Comparison of ENCODE assay signal across 18 cellular contexts in the genomic region with DNA sequence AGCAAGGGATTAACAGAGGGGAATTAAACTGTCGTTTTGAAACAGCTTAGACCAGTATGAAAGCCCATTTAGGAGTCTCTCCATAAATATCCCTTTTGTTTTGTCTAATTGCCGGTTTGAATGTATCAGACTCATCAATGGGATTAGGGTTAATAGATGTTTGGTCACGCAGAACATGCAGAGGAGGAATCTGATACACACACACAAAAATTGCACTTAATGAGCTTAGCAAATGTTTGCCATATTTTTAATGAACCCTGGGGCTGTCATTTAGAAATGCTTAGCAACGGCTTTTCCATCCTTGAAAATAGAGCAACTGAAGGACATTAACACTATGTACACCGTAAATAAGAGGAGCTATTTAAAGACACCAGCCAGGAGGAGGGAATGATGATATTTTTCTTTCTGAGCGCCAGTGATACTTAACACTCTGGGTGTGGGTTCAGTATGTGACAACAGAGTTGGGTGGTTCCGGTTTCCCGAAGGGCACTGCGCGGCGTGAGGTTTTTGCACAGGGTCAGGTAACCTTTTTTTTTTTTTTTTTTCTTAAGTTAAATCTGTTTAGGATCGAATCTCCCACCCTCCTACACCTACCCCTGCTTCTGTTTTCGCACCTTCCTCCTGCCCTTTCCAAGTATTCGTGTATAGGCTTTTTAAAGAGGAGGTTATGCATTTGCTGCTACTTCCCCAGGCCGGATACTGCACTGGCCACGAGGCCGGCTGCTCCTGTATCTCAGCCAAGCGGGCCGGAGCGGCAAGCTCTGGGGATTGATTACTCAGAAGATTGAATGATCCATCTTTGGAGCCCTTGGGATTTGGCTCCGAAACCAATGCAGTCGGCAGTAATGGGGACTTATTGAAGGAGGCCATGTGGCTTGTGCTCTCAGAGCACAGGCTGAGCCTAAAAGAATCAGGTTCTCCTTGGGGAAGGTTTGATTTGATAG.
DNase-seq lines count a peak whose midpoint lies in the region; ATAC-seq and TF ChIP-seq lines count a peak whose summit lies in the region.
"Had no signal": no experiment of that assay in that cellular context is flagged by ENCODE, and none has a peak within 500 bp of the region (broad histone marks: within the 10 kb centered on the region; RNA-seq: fewer than 3 reads in every experiment).

No MANE protein-coding gene starts in this region.

- in situ Hi-C loops in gastrocnemius medialis (cut with MboI; ENCODE audit: low sequenced_read_pairs in 4 of 4), result loop anchor here in 1 of 4 donors (10.0 kb wide), 1 partner anchor 88 kb away; no protein-coding TSS in a partner anchor

- H3K4me1 ChIP-seq in endodermal cell (ENCODE audit: control insufficient read depth, insufficient read depth, low read length), result peaks cover 5% of the 10 kb centered on the region
- H3K4me1 ChIP-seq in gastrocnemius medialis, result peaks cover 16 to 31% of the 10 kb centered on the region in 2 donors
- H3K4me1 ChIP-seq in gastroesophageal sphincter, result peaks cover 0 to 38% (median 6%) of the 10 kb centered on the region in 3 donors
- H3K4me1 ChIP-seq: breast epithelium, prostate gland had no signal

- H3K4me1 Mint-ChIP-seq in endodermal cell, result peaks cover 17% of the 10 kb centered on the region
- H3K4me1 Mint-ChIP-seq: activated naive CD4-positive, alpha-beta T cell treated with anti-CD3 and anti-CD28 coated beads, Interleukin-2, amount 50 U/mL, for 24 hours had no signal

- TF ChIP-seq POLR2A in gastrocnemius medialis (IDR thresholded peaks at IDR 0.05), result no peak
- TF ChIP-seq POLR2A in gastroesophageal sphincter (IDR thresholded peaks at IDR 0.05), result no peak

- no peak overlapping the region for H3K9ac ChIP-seq in endodermal cell (ENCODE audit: extremely low read depth, low read length, poor library complexity, severe bottlenecking)

- H3K27me3 Mint-ChIP-seq in endodermal cell (ENCODE audit: insufficient read depth), result peaks cover 3% of the 10 kb centered on the region

- no peak overlapping the region for H3K27ac Mint-ChIP-seq in endodermal cell
- H3K27ac Mint-ChIP-seq: activated naive CD4-positive, alpha-beta T cell treated with anti-CD3 and anti-CD28 coated beads, Interleukin-2, amount 50 U/mL, for 24 hours; effector memory CD8-positive, alpha-beta T cell had no signal

- TF ChIP-seq CTCF in endodermal cell (conservative IDR thresholded peaks at IDR 0.05), result no peak
- TF ChIP-seq CTCF in gastrocnemius medialis (IDR thresholded peaks at IDR 0.05 in 4 of 5, conservative IDR thresholded peaks at IDR 0.05 in 1 of 5), result no peak
- no peak for TF ChIP-seq CTCF in gastroesophageal sphincter (IDR thresholded peaks at IDR 0.05)

- intact Hi-C loops in gastrocnemius medialis (cut with DNase I; ENCODE audit: low total_unique reads), result loop anchor here (1.0 to 5.0 kb wide), 3 partner anchors 86 to 404 kb away; partner anchors contain the start of gene TLE4
- intact Hi-C loops in posterior vena cava (cut with DNase I), result no loop called here

- no peaks in the 10 kb centered on the region for H3K9me3 Mint-ChIP-seq in endodermal cell
- H3K9me3 Mint-ChIP-seq: activated naive CD4-positive, alpha-beta T cell treated with anti-CD3 and anti-CD28 coated beads, Interleukin-2, amount 50 U/mL, for 24 hours; effector memory CD8-positive, alpha-beta T cell had no signal

- 92 to 93% methylated on average over 11 to 21 of the region's 22 CpGs for WGBS in endodermal cell (ENCODE audit: insufficient coverage in 1 of 2, insufficient read length in 1 of 2), 2 experiments
- 68 to 72% methylated on average over 12 to 15 of the region's 22 CpGs for WGBS in gastroesophageal sphincter (ENCODE audit: low coverage in 1 of 2), 2 donors

- no peak overlapping the region for H3K4me3 ChIP-seq in endodermal cell (ENCODE audit: low read length)
- H3K4me3 ChIP-seq in gastrocnemius medialis, result peak overlapping the region; percentile 31 to 44 (median 36)
- no peak overlapping the region for H3K4me3 ChIP-seq in gastroesophageal sphincter
- H3K4me3 ChIP-seq: breast epithelium, prostate gland had no signal

- H3K27ac ChIP-seq in endodermal cell (ENCODE audit: low read depth, low read length), result peak overlapping the region; percentile 14
- peak overlapping the region; percentile 78 to 89 (median 82) for H3K27ac ChIP-seq in gastrocnemius medialis
- no peak overlapping the region for H3K27ac ChIP-seq in gastroesophageal sphincter
- H3K27ac ChIP-seq: breast epithelium, prostate gland had no signal

- H3K36me3 ChIP-seq in endodermal cell (ENCODE audit: control insufficient read depth, insufficient read depth, low read length) (no peaks in the 10 kb centered on the region), gastrocnemius medialis (no peaks in the 10 kb centered on the region), gastroesophageal sphincter (no peaks in the 10 kb centered on the region)
- H3K36me3 ChIP-seq: breast epithelium, prostate gland had no signal

- H3K36me3 Mint-ChIP-seq in endodermal cell (ENCODE audit: low read depth), result no peaks in the 10 kb centered on the region
- H3K36me3 Mint-ChIP-seq: activated naive CD4-positive, alpha-beta T cell treated with anti-CD3 and anti-CD28 coated beads, Interleukin-2, amount 50 U/mL, for 24 hours had no signal

- TF ChIP-seq EP300 in gastroesophageal sphincter (IDR thresholded peaks at IDR 0.05), result no peak

- H3K9me3 ChIP-seq in endodermal cell (ENCODE audit: control insufficient read depth, low read length) (no peaks in the 10 kb centered on the region), gastrocnemius medialis (no peaks in the 10 kb centered on the region), gastroesophageal sphincter (no peaks in the 10 kb centered on the region)
- H3K9me3 ChIP-seq: breast epithelium, prostate gland had no signal

- H3K27me3 ChIP-seq in endodermal cell (ENCODE audit: control insufficient read depth, insufficient read depth, low read length, poor library complexity, severe bottlenecking), result no peaks in the 10 kb centered on the region
- no peaks in the 10 kb centered on the region for H3K27me3 ChIP-seq in gastrocnemius medialis
- H3K27me3 ChIP-seq in gastroesophageal sphincter, result no peaks in the 10 kb centered on the region
- H3K27me3 ChIP-seq: breast epithelium had no signal

- ATAC-seq in gastrocnemius medialis (peak; percentile 89 to 94), GM19023 (IDR thresholded peaks at IDR 0.05; ENCODE audit: unreplicated experiment) (no peak), gastroesophageal sphincter (no peak)
- ATAC-seq: effector memory CD8-positive, alpha-beta T cell; HepG2 had no signal

- peak; percentile 77 for DNase-seq in NCI-H1092 (lab: John Stamatoyannopoulos, UW)
- peak; percentile 32 for DNase-seq in NCI-H2171 (lab: John Stamatoyannopoulos, UW)
- no peak for DNase-seq in endodermal cell
- peak; percentile 64 to 69 for DNase-seq in gastrocnemius medialis
- DNase-seq in posterior vena cava (ENCODE audit: low spot score), result no peak
- DNase-seq in mesenteric fat pad (ENCODE audit: low spot score), result no peak
- DNase-seq: activated CD4-positive, CD25-positive, alpha-beta regulatory T cell; activated CD8-positive, alpha-beta memory T cell treated with anti-CD3 and anti-CD28 coated beads, Interleukin-2, amount 50 U/mL, for 4 hours; effector memory CD8-positive, alpha-beta T cell; MV-4-11; stimulated activated CD4-positive, alpha-beta T cell treated with anti-CD3 and anti-CD28 coated beads, Interleukin-4, amount 100 ng/mL, for 1 hour; SW 1271 had no signal

- H3K4me3 Mint-ChIP-seq in endodermal cell, result no peak overlapping the region
- H3K4me3 Mint-ChIP-seq: activated naive CD4-positive, alpha-beta T cell treated with anti-CD3 and anti-CD28 coated beads, Interleukin-2, amount 50 U/mL, for 24 hours; effector memory CD8-positive, alpha-beta T cell had no signal

Comparison
In these comparisons a context has a peak if more than half of its experiments do, and no peak if none do; other contexts are left out.
1. DNase-seq: peak in NCI-H1092 (single experiment), NCI-H2171 (single experiment) and gastrocnemius medialis (2 of 2); none in endodermal cell (single experiment), posterior vena cava (single experiment) and mesenteric fat pad (single experiment).
2. H3K27ac ChIP-seq: peak in endodermal cell (single experiment) and gastrocnemius medialis (4 of 4); none in gastroesophageal sphincter (0 of 4).
3. H3K4me3 ChIP-seq: peak in gastrocnemius medialis (4 of 4); none in endodermal cell (single experiment) and gastroesophageal sphincter (0 of 2).
4. ATAC-seq: peak in gastrocnemius medialis (2 of 2); none in GM19023 (single experiment) and gastroesophageal sphincter (single experiment).